38 cellular contexts compared by ENCODE assay signal in the genomic region with DNA sequence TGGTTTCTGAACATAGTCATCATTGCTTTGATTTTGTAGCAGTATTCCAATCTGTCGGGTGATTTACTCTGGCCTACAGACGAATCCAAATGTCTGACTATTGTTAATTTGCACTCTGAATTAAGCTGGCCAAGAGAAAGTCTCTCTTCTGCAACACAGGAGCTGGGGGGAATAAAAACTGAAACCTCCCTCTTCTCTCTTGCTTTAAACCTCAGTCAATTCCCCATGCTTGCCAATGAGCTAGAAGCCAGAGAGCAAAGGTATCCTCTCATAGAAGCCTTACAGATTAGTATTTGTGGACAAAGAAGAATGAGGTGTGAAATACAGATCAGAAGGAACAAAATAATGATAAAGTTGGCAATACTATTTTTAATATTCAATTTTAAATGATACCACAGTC.
"Had no signal": no experiment of that assay in that cellular context is flagged by ENCODE, and none has a peak within 500 bp of the region (broad histone marks: within the 10 kb centered on the region; RNA-seq: fewer than 3 reads in every experiment).

No MANE protein-coding gene starts in this region.

- H3K27me3 Mint-ChIP-seq: activated CD4-positive, alpha-beta memory T cell treated with anti-CD3 and anti-CD28 coated beads, Interleukin-2, amount 10 ng/mL, durations not matched to agents 7 days and 5 days; activated CD4-positive, alpha-beta T cell treated with anti-CD3 and anti-CD28 coated beads for 36 hours; activated CD4-positive, alpha-beta T cell treated with anti-CD3 and anti-CD28 coated beads, Interleukin-2, amount 10 ng/mL, durations not matched to agents 7 days and 5 days; activated CD8-positive, alpha-beta memory T cell treated with anti-CD3 and anti-CD28 coated beads, Interleukin-2, amount 10 ng/mL, durations not matched to agents 7 days and 5 days; activated naive CD4-positive, alpha-beta T cell treated with anti-CD3 and anti-CD28 coated beads, Interleukin-2, amount 10 ng/mL, durations not matched to agents 7 days and 5 days; activated naive CD4-positive, alpha-beta T cell treated with anti-CD3 and anti-CD28 coated beads, Interleukin-2, amount 50 U/mL, for 24 hours; activated naive CD8-positive, alpha-beta T cell; activated naive CD8-positive, alpha-beta T cell treated with anti-CD3 and anti-CD28 coated beads, Interleukin-2, amount 10 ng/mL, durations not matched to agents 7 days and 5 days; activated naive CD8-positive, alpha-beta T cell treated with anti-CD3 and anti-CD28 coated beads, Interleukin-2, amount 50 U/mL, for 24 hours; activated T-cell treated with anti-CD3 and anti-CD28 coated beads, Interleukin-2, amount 50 U/mL, for 24 hours; brain; central memory CD8-positive, alpha-beta T cell had no signal

- H3K27me3 ChIP-seq: ascending aorta, cardiac muscle cell had no signal

- H3K4me3 Mint-ChIP-seq: activated CD4-positive, alpha-beta memory T cell treated with anti-CD3 and anti-CD28 coated beads, Interleukin-2, amount 10 ng/mL, durations not matched to agents 7 days and 5 days; activated CD4-positive, alpha-beta T cell treated with anti-CD3 and anti-CD28 coated beads for 36 hours; activated CD4-positive, alpha-beta T cell treated with anti-CD3 and anti-CD28 coated beads, Interleukin-2, amount 10 ng/mL, durations not matched to agents 7 days and 5 days; activated CD8-positive, alpha-beta memory T cell treated with anti-CD3 and anti-CD28 coated beads, Interleukin-2, amount 10 ng/mL, durations not matched to agents 7 days and 5 days; activated CD8-positive, alpha-beta T cell treated with anti-CD3 and anti-CD28 coated beads, Interleukin-2, amount 10 ng/mL, durations not matched to agents 7 days and 5 days; activated naive CD4-positive, alpha-beta T cell treated with anti-CD3 and anti-CD28 coated beads, Interleukin-2, amount 10 ng/mL, durations not matched to agents 7 days and 5 days; activated naive CD4-positive, alpha-beta T cell treated with anti-CD3 and anti-CD28 coated beads, Interleukin-2, amount 50 U/mL, for 24 hours; activated naive CD8-positive, alpha-beta T cell; activated naive CD8-positive, alpha-beta T cell treated with anti-CD3 and anti-CD28 coated beads, Interleukin-2, amount 10 ng/mL, durations not matched to agents 7 days and 5 days; activated naive CD8-positive, alpha-beta T cell treated with anti-CD3 and anti-CD28 coated beads, Interleukin-2, amount 50 U/mL, for 24 hours; activated T-cell treated with anti-CD3 and anti-CD28 coated beads, Interleukin-2, amount 50 U/mL, for 24 hours; brain; central memory CD8-positive, alpha-beta T cell; T-helper 1 cell treated with Interleukin-12 subunit alpha and Interleukin-12 subunit beta and Interleukin-4 antibody, amounts not matched to agents 30 μg/mL and 1 μg/mL, for 36 hours; T-helper 2 cell treated with Interferon-gamma antibody and Interleukin-4, amounts not matched to agents 5 μg/mL and 100 μg/mL, for 36 hours; WTC11 had no signal

- H3K36me3 Mint-ChIP-seq: activated CD8-positive, alpha-beta memory T cell treated with anti-CD3 and anti-CD28 coated beads, Interleukin-2, amount 10 ng/mL, durations not matched to agents 7 days and 5 days; activated naive CD4-positive, alpha-beta T cell treated with anti-CD3 and anti-CD28 coated beads, Interleukin-2, amount 10 ng/mL, durations not matched to agents 7 days and 5 days; activated naive CD4-positive, alpha-beta T cell treated with anti-CD3 and anti-CD28 coated beads, Interleukin-2, amount 50 U/mL, for 24 hours; activated naive CD8-positive, alpha-beta T cell; activated naive CD8-positive, alpha-beta T cell treated with anti-CD3 and anti-CD28 coated beads, Interleukin-2, amount 10 ng/mL, durations not matched to agents 7 days and 5 days; brain had no signal

- H3K27ac ChIP-seq: ascending aorta, cardiac muscle cell, WERI-Rb-1 had no signal

- H3K36me3 ChIP-seq: ascending aorta, cardiac muscle cell, WERI-Rb-1 had no signal

- ATAC-seq: activated CD4-positive, alpha-beta T cell treated with anti-CD3 and anti-CD28 coated beads for 36 hours; activated CD4-positive, CD25-positive, alpha-beta regulatory T cell treated with anti-CD3 and anti-CD28 coated beads, Interleukin-2, amount 50 U/mL, for 24 hours; activated CD8-positive, alpha-beta memory T cell treated with anti-CD3 and anti-CD28 coated beads, Interleukin-2, amount 10 ng/mL, durations not matched to agents 7 days and 5 days; activated CD8-positive, alpha-beta T cell treated with anti-CD3 and anti-CD28 coated beads, Interleukin-2, amount 10 ng/mL, durations not matched to agents 7 days and 5 days; activated naive CD8-positive, alpha-beta T cell treated with anti-CD3 and anti-CD28 coated beads, Interleukin-2, amount 50 U/mL, for 24 hours; WTC11 had no signal

- DNase-seq: activated CD4-positive, alpha-beta memory T cell treated with anti-CD3 and anti-CD28 coated beads, Interleukin-2, amount 10 ng/mL, durations not matched to agents 7 days and 5 days; activated CD4-positive, alpha-beta T cell treated with anti-CD3 and anti-CD28 coated beads for 1 hour; activated CD4-positive, alpha-beta T cell treated with anti-CD3 and anti-CD28 coated beads for 36 hours; activated CD4-positive, alpha-beta T cell treated with anti-CD3 and anti-CD28 coated beads for 48 hours; activated CD4-positive, alpha-beta T cell treated with anti-CD3 and anti-CD28 coated beads, Interleukin-2, amount 10 ng/mL, durations not matched to agents 7 days and 5 days; activated CD4-positive, alpha-beta T cell treated with anti-CD3 and anti-CD28 coated beads, Interleukin-2, amount 50 U/mL, for 48 hours; activated CD4-positive, CD25-positive, alpha-beta regulatory T cell; activated CD8-positive, alpha-beta memory T cell treated with anti-CD3 and anti-CD28 coated beads for 24 hours; activated CD8-positive, alpha-beta memory T cell treated with anti-CD3 and anti-CD28 coated beads, Interleukin-2, amount 10 ng/mL, durations not matched to agents 7 days and 5 days; activated CD8-positive, alpha-beta memory T cell treated with anti-CD3 and anti-CD28 coated beads, Interleukin-2, amount 50 U/mL, for 48 hours; activated CD8-positive, alpha-beta T cell treated with anti-CD3 and anti-CD28 coated beads, Interleukin-2, amount 10 ng/mL, durations not matched to agents 7 days and 5 days; activated effector memory CD4-positive, alpha-beta T cell treated with Interleukin-2 at 50 U/mL for 16 hours; activated gamma-delta T cell; activated naive CD4-positive, alpha-beta T cell treated with anti-CD3 and anti-CD28 coated beads, Interleukin-2, amount 10 ng/mL, durations not matched to agents 7 days and 5 days; activated naive CD4-positive, alpha-beta T cell treated with Interleukin-2 at 50 U/mL for 16 hours; activated naive CD8-positive, alpha-beta T cell treated with anti-CD3 and anti-CD28 coated beads, Interleukin-2, amount 10 ng/mL, durations not matched to agents 7 days and 5 days; activated naive CD8-positive, alpha-beta T cell treated with anti-CD3 and anti-CD28 coated beads, Interleukin-2, amount 50 U/mL, for 24 hours; activated T-cell treated with anti-CD3 and anti-CD28 coated beads, Interleukin-2, amount 50 U/mL, for 24 hours; activated T-cell treated with anti-CD3 and anti-CD28 coated beads, Interleukin-2, amount 50 U/mL, for 48 hours; amygdala; anterior cingulate cortex; caudate nucleus; cerebellar nuclear complex; T-helper 2 cell; T-helper 9 cell; WERI-Rb-1 had no signal

- H3K4me3 ChIP-seq: ascending aorta, cardiac muscle cell had no signal

- FAIRE-seq: bronchial epithelial cell had no signal

- H3K4me1 ChIP-seq: ascending aorta had no signal

- H3K27ac Mint-ChIP-seq: activated CD4-positive, alpha-beta memory T cell treated with anti-CD3 and anti-CD28 coated beads, Interleukin-2, amount 10 ng/mL, durations not matched to agents 7 days and 5 days; activated CD4-positive, alpha-beta T cell treated with anti-CD3 and anti-CD28 coated beads for 36 hours; activated CD4-positive, alpha-beta T cell treated with anti-CD3 and anti-CD28 coated beads, Interleukin-2, amount 10 ng/mL, durations not matched to agents 7 days and 5 days; activated CD8-positive, alpha-beta memory T cell treated with anti-CD3 and anti-CD28 coated beads, Interleukin-2, amount 10 ng/mL, durations not matched to agents 7 days and 5 days; activated CD8-positive, alpha-beta T cell treated with anti-CD3 and anti-CD28 coated beads, Interleukin-2, amount 10 ng/mL, durations not matched to agents 7 days and 5 days; activated naive CD4-positive, alpha-beta T cell treated with anti-CD3 and anti-CD28 coated beads, Interleukin-2, amount 10 ng/mL, durations not matched to agents 7 days and 5 days; activated naive CD4-positive, alpha-beta T cell treated with anti-CD3 and anti-CD28 coated beads, Interleukin-2, amount 50 U/mL, for 24 hours; activated naive CD8-positive, alpha-beta T cell; activated naive CD8-positive, alpha-beta T cell treated with anti-CD3 and anti-CD28 coated beads, Interleukin-2, amount 10 ng/mL, durations not matched to agents 7 days and 5 days; activated naive CD8-positive, alpha-beta T cell treated with anti-CD3 and anti-CD28 coated beads, Interleukin-2, amount 50 U/mL, for 24 hours; activated T-cell treated with anti-CD3 and anti-CD28 coated beads, Interleukin-2, amount 50 U/mL, for 24 hours; activated T-helper 2 cell treated with anti-CD3 and anti-CD28 coated beads, Interferon-gamma antibody, Interleukin-2, Interleukin-4, amounts not matched to agents 10 μg/mL and 5 μg/mL and 100 μg/mL, durations not matched to agents 14 hours and 24 hours and 36 hours; brain; T-helper 1 cell treated with Interleukin-12 subunit alpha and Interleukin-12 subunit beta and Interleukin-4 antibody, amounts not matched to agents 30 μg/mL and 1 μg/mL, for 36 hours; T-helper 2 cell treated with Interferon-gamma antibody and Interleukin-4, amounts not matched to agents 5 μg/mL and 100 μg/mL, for 36 hours; WTC11 had no signal

- H3K4me1 Mint-ChIP-seq: activated CD4-positive, alpha-beta memory T cell treated with anti-CD3 and anti-CD28 coated beads, Interleukin-2, amount 10 ng/mL, durations not matched to agents 7 days and 5 days; activated CD4-positive, alpha-beta T cell treated with anti-CD3 and anti-CD28 coated beads for 36 hours; activated CD4-positive, alpha-beta T cell treated with anti-CD3 and anti-CD28 coated beads, Interleukin-2, amount 10 ng/mL, durations not matched to agents 7 days and 5 days; activated CD8-positive, alpha-beta memory T cell treated with anti-CD3 and anti-CD28 coated beads, Interleukin-2, amount 10 ng/mL, durations not matched to agents 7 days and 5 days; activated naive CD4-positive, alpha-beta T cell treated with anti-CD3 and anti-CD28 coated beads, Interleukin-2, amount 10 ng/mL, durations not matched to agents 7 days and 5 days; activated naive CD4-positive, alpha-beta T cell treated with anti-CD3 and anti-CD28 coated beads, Interleukin-2, amount 50 U/mL, for 24 hours; activated naive CD8-positive, alpha-beta T cell treated with anti-CD3 and anti-CD28 coated beads, Interleukin-2, amount 10 ng/mL, durations not matched to agents 7 days and 5 days; activated naive CD8-positive, alpha-beta T cell treated with anti-CD3 and anti-CD28 coated beads, Interleukin-2, amount 50 U/mL, for 24 hours; brain; central memory CD8-positive, alpha-beta T cell; WTC11 had no signal

- H3K9me3 ChIP-seq: ascending aorta had no signal
